ENCODE assay signal across 1 cellular context in the genomic region with DNA sequence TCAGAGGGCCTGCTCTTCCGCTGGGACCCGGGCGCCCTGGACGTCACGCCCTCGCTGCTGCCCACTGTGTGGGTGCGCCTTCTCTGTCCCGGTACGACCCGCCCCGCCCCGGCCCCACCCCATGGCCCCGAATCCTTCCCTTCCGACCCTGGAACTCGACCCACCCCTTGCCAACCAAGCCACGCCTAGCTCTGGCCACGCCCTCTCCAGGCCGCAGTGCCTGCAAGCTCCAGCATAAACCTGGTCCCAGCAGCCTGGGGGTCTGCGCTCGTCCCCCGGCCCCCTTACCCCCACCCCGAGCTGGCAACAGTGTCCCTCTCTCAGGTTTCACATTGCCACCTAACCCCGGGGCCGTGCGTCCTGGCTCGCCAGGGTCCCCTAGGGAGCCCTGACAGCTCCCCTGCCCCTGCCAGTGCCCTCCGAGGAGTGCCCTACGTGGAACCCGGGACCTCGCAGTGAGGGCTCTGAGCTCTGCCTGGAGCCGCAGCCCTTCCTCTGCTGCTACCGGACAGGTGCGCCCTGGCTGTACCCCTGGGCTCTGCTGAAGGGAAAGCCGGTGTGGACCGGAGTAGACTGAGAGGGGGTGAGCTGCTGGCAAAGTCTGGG.
TF ChIP-seq lines count a peak whose summit lies in the region.

No MANE protein-coding gene starts in this region.

TF ChIP-seq in A549, 52 proteins besides CTCF, POLR2A, EP300 and RAD21 (continued from another document):
- TF ChIP-seq, protein P1, sequence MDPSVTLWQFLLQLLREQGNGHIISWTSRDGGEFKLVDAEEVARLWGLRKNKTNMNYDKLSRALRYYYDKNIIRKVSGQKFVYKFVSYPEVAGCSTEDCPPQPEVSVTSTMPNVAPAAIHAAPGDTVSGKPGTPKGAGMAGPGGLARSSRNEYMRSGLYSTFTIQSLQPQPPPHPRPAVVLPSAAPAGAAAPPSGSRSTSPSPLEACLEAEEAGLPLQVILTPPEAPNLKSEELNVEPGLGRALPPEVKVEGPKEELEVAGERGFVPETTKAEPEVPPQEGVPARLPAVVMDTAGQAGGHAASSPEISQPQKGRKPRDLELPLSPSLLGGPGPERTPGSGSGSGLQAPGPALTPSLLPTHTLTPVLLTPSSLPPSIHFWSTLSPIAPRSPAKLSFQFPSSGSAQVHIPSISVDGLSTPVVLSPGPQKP (IDR thresholded peaks at IDR 0.05; ENCODE audit: low read depth, low read length): no peak
- TF ChIP-seq HOXA7 (CRISPR knock-in tag; IDR thresholded peaks at IDR 0.05): no peak
- TF ChIP-seq ZC3H11A (IDR thresholded peaks at IDR 0.05): no peak
- TF ChIP-seq E2F6 (IDR thresholded peaks at IDR 0.05; ENCODE audit: borderline replicate concordance, low read depth): no peak
- TF ChIP-seq TP53 (CRISPR knock-in tag; IDR thresholded peaks at IDR 0.05): no peak
- TF ChIP-seq ZFP36 (IDR thresholded peaks at IDR 0.05; ENCODE audit: borderline replicate concordance, partially characterized antibody): no peak
- no peak for TF ChIP-seq CHD4 (IDR thresholded peaks at IDR 0.05; ENCODE audit: borderline replicate concordance)
- no peak for TF ChIP-seq MAFK (IDR thresholded peaks at IDR 0.05; ENCODE audit: partially characterized antibody)
- no peak for TF ChIP-seq NFE2L2 (conservative IDR thresholded peaks at IDR 0.05; ENCODE audit: low read length)
- TF ChIP-seq USF2 (IDR thresholded peaks at IDR 0.05): no peak
- TF ChIP-seq PHF8 (IDR thresholded peaks at IDR 0.05; ENCODE audit: borderline replicate concordance, low read depth): no peak
- TF ChIP-seq FOSL2 (IDR thresholded peaks at IDR 0.05): no peak
- no peak for TF ChIP-seq FOSL2 (CRISPR knock-in tag; IDR thresholded peaks at IDR 0.05)
